1 cellular context compared by ENCODE assay signal in the genomic region with DNA sequence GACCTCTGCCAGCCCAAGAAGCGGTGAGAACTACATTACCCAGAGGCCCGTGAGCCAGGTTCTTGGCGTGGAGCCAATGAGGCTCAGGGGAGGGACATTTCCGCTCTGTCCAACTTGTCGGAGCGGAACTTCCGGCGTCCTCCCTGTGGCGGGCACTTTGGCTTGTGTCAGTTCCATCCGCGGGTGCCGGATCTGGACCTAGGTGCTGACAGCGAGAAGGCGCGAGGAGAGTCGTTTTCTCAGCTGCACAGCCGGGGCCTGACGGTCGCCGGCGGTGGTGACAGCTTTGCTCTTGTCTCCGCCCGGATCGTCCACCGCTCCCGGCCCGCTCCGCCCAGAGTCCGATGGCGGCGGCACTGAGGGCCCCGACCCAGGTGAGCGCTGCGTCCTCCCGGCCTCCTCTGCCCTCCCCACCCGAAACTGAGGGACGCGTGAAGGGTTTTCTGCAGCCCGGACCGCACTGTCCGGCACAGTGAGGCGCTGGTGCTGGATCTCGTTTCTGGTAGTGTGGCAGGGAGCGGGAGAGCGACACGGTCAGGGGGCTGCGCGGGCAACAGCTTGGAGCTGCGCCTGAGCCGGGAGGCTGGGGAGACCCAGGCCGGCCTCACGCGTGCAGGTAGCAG.
TF ChIP-seq lines count a peak whose summit lies in the region.

A gene (plus strand): TSS at position 125 of the 623 bp plus-strand sequence. CDS start 4,461 bp downstream, outside the sequence.

TF ChIP-seq in GM23338, 12 proteins besides CTCF, POLR2A, EP300 and RAD21 (continued from another document):
- TF ChIP-seq, protein P1, sequence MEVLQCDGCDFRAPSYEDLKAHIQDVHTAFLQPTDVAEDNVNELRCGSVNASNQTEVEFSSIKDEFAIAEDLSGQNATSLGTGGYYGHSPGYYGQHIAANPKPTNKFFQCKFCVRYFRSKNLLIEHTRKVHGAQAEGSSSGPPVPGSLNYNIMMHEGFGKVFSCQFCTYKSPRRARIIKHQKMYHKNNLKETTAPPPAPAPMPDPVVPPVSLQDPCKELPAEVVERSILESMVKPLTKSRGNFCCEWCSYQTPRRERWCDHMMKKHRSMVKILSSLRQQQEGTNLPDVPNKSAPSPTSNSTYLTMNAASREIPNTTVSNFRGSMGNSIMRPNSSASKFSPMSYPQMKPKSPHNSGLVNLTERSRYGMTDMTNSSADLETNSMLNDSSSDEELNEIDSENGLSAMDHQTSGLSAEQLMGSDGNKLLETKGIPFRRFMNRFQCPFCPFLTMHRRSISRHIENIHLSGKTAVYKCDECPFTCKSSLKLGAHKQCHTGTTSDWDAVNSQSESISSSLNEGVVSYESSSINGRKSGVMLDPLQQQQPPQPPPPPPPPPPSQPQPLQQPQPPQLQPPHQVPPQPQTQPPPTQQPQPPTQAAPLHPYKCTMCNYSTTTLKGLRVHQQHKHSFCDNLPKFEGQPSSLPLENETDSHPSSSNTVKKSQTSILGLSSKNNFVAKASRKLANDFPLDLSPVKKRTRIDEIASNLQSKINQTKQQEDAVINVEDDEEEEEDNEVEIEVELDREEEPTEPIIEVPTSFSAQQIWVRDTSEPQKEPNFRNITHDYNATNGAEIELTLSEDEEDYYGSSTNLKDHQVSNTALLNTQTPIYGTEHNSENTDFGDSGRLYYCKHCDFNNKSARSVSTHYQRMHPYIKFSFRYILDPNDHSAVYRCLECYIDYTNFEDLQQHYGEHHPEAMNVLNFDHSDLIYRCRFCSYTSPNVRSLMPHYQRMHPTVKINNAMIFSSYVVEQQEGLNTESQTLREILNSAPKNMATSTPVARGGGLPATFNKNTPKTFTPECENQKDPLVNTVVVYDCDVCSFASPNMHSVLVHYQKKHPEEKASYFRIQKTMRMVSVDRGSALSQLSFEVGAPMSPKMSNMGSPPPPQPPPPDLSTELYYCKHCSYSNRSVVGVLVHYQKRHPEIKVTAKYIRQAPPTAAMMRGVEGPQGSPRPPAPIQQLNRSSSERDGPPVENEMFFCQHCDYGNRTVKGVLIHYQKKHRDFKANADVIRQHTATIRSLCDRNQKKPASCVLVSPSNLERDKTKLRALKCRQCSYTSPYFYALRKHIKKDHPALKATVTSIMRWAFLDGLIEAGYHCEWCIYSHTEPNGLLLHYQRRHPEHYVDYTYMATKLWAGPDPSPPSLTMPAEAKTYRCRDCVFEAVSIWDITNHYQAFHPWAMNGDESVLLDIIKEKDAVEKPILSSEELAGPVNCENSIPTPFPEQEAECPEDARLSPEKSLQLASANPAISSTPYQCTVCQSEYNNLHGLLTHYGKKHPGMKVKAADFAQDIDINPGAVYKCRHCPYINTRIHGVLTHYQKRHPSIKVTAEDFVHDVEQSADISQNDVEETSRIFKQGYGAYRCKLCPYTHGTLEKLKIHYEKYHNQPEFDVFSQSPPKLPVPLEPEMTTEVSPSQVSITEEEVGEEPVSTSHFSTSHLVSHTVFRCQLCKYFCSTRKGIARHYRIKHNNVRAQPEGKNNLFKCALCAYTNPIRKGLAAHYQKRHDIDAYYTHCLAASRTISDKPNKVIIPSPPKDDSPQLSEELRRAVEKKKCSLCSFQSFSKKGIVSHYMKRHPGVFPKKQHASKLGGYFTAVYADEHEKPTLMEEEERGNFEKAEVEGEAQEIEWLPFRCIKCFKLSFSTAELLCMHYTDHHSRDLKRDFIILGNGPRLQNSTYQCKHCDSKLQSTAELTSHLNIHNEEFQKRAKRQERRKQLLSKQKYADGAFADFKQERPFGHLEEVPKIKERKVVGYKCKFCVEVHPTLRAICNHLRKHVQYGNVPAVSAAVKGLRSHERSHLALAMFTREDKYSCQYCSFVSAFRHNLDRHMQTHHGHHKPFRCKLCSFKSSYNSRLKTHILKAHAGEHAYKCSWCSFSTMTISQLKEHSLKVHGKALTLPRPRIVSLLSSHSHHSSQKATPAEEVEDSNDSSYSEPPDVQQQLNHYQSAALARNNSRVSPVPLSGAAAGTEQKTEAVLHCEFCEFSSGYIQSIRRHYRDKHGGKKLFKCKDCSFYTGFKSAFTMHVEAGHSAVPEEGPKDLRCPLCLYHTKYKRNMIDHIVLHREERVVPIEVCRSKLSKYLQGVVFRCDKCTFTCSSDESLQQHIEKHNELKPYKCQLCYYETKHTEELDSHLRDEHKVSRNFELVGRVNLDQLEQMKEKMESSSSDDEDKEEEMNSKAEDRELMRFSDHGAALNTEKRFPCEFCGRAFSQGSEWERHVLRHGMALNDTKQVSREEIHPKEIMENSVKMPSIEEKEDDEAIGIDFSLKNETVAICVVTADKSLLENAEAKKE (CRISPR knock-in tag; IDR thresholded peaks at IDR 0.05) = no peak
- TF ChIP-seq, protein P2, sequence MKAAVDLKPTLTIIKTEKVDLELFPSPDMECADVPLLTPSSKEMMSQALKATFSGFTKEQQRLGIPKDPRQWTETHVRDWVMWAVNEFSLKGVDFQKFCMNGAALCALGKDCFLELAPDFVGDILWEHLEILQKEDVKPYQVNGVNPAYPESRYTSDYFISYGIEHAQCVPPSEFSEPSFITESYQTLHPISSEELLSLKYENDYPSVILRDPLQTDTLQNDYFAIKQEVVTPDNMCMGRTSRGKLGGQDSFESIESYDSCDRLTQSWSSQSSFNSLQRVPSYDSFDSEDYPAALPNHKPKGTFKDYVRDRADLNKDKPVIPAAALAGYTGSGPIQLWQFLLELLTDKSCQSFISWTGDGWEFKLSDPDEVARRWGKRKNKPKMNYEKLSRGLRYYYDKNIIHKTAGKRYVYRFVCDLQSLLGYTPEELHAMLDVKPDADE (IDR thresholded peaks at IDR 0.05) = peak; percentile 91
- TF ChIP-seq POLR2AphosphoS5 (IDR thresholded peaks at IDR 0.05; ENCODE audit: low read depth) (peak; percentile 63), NANOG (IDR thresholded peaks at IDR 0.05; ENCODE audit: borderline replicate concordance) (0 out of 2 replicates have a peak, but pooled peaks have one; percentile 4), JUNB (IDR thresholded peaks at IDR 0.05; ENCODE audit: unreplicated experiment) (no peak), ZNF114 (CRISPR knock-in tag; IDR thresholded peaks at IDR 0.05) (no peak)
